8 cellular contexts compared by ENCODE assay signal in the genomic region with DNA sequence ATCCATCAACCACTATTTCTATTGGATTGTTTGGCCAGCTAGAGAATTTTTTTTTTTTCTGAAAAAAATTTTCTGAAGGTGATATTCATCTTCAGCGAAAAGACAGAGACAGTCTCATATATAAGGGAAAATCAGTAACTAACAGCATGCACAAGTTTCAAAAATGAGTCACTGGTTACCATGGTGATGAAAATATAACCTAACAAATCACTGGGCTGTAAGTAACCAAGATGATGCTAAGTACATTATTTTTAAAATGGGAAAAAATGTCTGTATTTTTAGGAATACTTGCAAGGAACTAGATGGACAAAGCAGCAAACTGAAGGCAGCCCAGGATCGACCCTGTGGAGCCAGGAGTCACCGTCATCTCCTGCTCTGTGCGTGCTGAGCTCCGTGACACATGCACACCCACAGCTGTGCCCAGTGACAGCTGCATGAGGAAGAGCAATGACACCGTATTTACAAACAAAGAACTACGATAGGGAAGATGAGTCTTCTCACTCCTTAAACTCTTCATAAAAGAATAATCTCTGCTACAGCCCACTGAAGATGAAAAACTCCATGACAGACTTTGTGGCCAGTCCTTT.
DNase-seq lines count a peak whose midpoint lies in the region; ATAC-seq, FAIRE-seq and TF ChIP-seq lines count a peak whose summit lies in the region.

No MANE protein-coding gene starts in this region.

- no peaks in the 10 kb centered on the region for H3K79me2 ChIP-seq in K562 (ENCODE audit: control insufficient read depth, insufficient read depth, low read length)

- in situ Hi-C loops in K562 (cut with MboI): no loop called here

- FAIRE-seq in GM12891 (lab: Jason Lieb, UNC) (peak; percentile 33), K562 (lab: Jason Lieb, UNC) (no peak)

- no peak overlapping the region for H3K4me2 ChIP-seq in K562 (ENCODE audit: insufficient read depth, low read length)

- no peaks in the 10 kb centered on the region for H3K9me1 ChIP-seq in K562 (ENCODE audit: control insufficient read depth, insufficient read depth, low read length)

- H3K27ac ChIP-seq in K562 (ENCODE audit: extremely low read depth, low read depth, low read length) (no peak overlapping the region), esophagus muscularis mucosa (replicated peaks in 1 of 4) (no peak overlapping the region)

- POLR2A ChIA-PET in K562 (lab: Yijun Ruan, JAX): no interaction called here

- no peaks in the 10 kb centered on the region for H3K4me1 ChIP-seq in K562 (replicated peaks in 1 of 2; ENCODE audit: control insufficient read depth in 2 of 2, insufficient read depth in 2 of 2, low read length in 2 of 2)
- peaks cover 0 to 24% (median 12%) of the 10 kb centered on the region in 4 donors for H3K4me1 ChIP-seq in esophagus muscularis mucosa

- ATAC-seq in K562 (no peak), GM21447 (IDR thresholded peaks at IDR 0.05; ENCODE audit: unreplicated experiment) (no peak), HG03196 (IDR thresholded peaks at IDR 0.05; ENCODE audit: unreplicated experiment) (no peak), HG03025 (IDR thresholded peaks at IDR 0.05; ENCODE audit: low FRiP score, unreplicated experiment) (no peak)

- H3K27me3 ChIP-seq in K562 (ENCODE audit: control insufficient read depth in 2 of 2, insufficient read depth in 2 of 2, low read length in 2 of 2) (no peaks in the 10 kb centered on the region), esophagus muscularis mucosa (no peaks in the 10 kb centered on the region)

- DNase-seq in GM12891 (ENCODE audit: insufficient read length, low spot score): no peak
- DNase-seq in RKO (ENCODE audit: low spot score): peak; percentile 36
- DNase-seq in K562 (ENCODE audit: extremely low read depth in 1 of 4, low spot score in 3 of 4): no peak
- DNase-seq in occipital lobe (lab: John Stamatoyannopoulos, UW): peak; percentile 28
- DNase-seq in esophagus muscularis mucosa (ENCODE audit: extremely low spot score): no peak

- no peak overlapping the region for H3K9ac ChIP-seq in K562 (ENCODE audit: insufficient read depth in 1 of 2, low read depth in 2 of 2, low read length in 2 of 2)

- H3K4me3 ChIP-seq in K562 (no peak overlapping the region), esophagus muscularis mucosa (no peak overlapping the region)

- intact Hi-C loops in K562 (cut with micrococcal nuclease): no loop called here
- intact Hi-C loops in esophagus muscularis mucosa (cut with DNase I): no loop called here

- H3K36me3 ChIP-seq in K562 (ENCODE audit: control insufficient read depth, insufficient read depth, low read length) (no peaks in the 10 kb centered on the region), esophagus muscularis mucosa (peaks cover 0 to 11% (median 0%) of the 10 kb centered on the region in 4 donors)

- no peak for TF ChIP-seq CTCF in K562 (IDR thresholded peaks at IDR 0.05 in 2 of 3, conservative IDR thresholded peaks at IDR 0.05 in 1 of 3; ENCODE audit: insufficient read depth in 2 of 3, low read depth in 1 of 3, low read length in 3 of 3)
- TF ChIP-seq CTCF in esophagus muscularis mucosa (IDR thresholded peaks at IDR 0.05): no peak

- TF ChIP-seq RAD21 in K562 (CRISPR knock-in tag; conservative IDR thresholded peaks at IDR 0.05 in 1 of 2, IDR thresholded peaks at IDR 0.05 in 1 of 2): no peak

- 19% methylated on average over 7 of the region's 7 CpGs for WGBS in K562 (ENCODE audit: insufficient coverage, low coverage, missing lambda C conversion rate)
- WGBS in esophagus muscularis mucosa: 42% methylated on average over 7 of the region's 7 CpGs

- BruUV-seq in K562 (replicated peaks; lab: Mats Ljungman, UMichigan): no TSS peak

- TF ChIP-seq EP300 in K562 (IDR thresholded peaks at IDR 0.05; ENCODE audit: low read length) (no peak), esophagus muscularis mucosa (IDR thresholded peaks at IDR 0.05) (no peak)

- no peaks in the 10 kb centered on the region for H3K9me3 ChIP-seq in K562 (replicated peaks; ENCODE audit: control insufficient read depth, insufficient read depth, low read depth, low read length)
- no peaks in the 10 kb centered on the region for H3K9me3 ChIP-seq in esophagus muscularis mucosa

- no peaks in the 10 kb centered on the region for H4K20me1 ChIP-seq in K562 (replicated peaks; ENCODE audit: control insufficient read depth, insufficient read depth, low read length)

- no peak overlapping the region for H2AFZ ChIP-seq in K562 (ENCODE audit: low read depth, low read length)

- CTCF ChIA-PET in K562 (lab: Yijun Ruan, JAX; ENCODE audit: low intra/inter-chr PET ratio): no interaction called here

- TF ChIP-seq POLR2A in GM12891 (IDR thresholded peaks at IDR 0.05; ENCODE audit: low read depth, low read length) (no peak), K562 (conservative IDR thresholded peaks at IDR 0.05) (no peak), esophagus muscularis mucosa (IDR thresholded peaks at IDR 0.05; ENCODE audit: low read depth) (no peak)

TF ChIP-seq in GM12891, 5 proteins besides CTCF, POLR2A, EP300 and RAD21:
- TF ChIP-seq PAX5 (IDR thresholded peaks at IDR 0.05; ENCODE audit: insufficient read depth, low read length, severe bottlenecking) (no peak), TAF1 (IDR thresholded peaks at IDR 0.05; ENCODE audit: low read depth, low read length) (no peak), POLR2AphosphoS5 (IDR thresholded peaks at IDR 0.05; ENCODE audit: low read depth, low read length) (no peak), POU2F2 (IDR thresholded peaks at IDR 0.05; ENCODE audit: low read depth, low read length) (no peak), SPI1 (IDR thresholded peaks at IDR 0.05; ENCODE audit: low read depth, low read length) (no peak)

TF ChIP-seq in K562, 482 proteins besides CTCF, POLR2A, EP300 and RAD21:
- TF ChIP-seq, protein P1, sequence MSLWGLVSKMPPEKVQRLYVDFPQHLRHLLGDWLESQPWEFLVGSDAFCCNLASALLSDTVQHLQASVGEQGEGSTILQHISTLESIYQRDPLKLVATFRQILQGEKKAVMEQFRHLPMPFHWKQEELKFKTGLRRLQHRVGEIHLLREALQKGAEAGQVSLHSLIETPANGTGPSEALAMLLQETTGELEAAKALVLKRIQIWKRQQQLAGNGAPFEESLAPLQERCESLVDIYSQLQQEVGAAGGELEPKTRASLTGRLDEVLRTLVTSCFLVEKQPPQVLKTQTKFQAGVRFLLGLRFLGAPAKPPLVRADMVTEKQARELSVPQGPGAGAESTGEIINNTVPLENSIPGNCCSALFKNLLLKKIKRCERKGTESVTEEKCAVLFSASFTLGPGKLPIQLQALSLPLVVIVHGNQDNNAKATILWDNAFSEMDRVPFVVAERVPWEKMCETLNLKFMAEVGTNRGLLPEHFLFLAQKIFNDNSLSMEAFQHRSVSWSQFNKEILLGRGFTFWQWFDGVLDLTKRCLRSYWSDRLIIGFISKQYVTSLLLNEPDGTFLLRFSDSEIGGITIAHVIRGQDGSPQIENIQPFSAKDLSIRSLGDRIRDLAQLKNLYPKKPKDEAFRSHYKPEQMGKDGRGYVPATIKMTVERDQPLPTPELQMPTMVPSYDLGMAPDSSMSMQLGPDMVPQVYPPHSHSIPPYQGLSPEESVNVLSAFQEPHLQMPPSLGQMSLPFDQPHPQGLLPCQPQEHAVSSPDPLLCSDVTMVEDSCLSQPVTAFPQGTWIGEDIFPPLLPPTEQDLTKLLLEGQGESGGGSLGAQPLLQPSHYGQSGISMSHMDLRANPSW (CRISPR knock-in tag; IDR thresholded peaks at IDR 0.05): no peak
- TF ChIP-seq RFX1 (IDR thresholded peaks at IDR 0.05) (peak; percentile 84), FOSL1 (tag; conservative IDR thresholded peaks at IDR 0.05) (peak; percentile 35)

Comparison
In these comparisons a context has a peak if more than half of its experiments do, and no peak if none do; other contexts are left out.
1. DNase-seq: peak in RKO (single experiment) and occipital lobe (single experiment); none in GM12891 (single experiment), K562 (0 of 4) and esophagus muscularis mucosa (single experiment).